23 cellular contexts compared by ENCODE assay signal in the genomic region with DNA sequence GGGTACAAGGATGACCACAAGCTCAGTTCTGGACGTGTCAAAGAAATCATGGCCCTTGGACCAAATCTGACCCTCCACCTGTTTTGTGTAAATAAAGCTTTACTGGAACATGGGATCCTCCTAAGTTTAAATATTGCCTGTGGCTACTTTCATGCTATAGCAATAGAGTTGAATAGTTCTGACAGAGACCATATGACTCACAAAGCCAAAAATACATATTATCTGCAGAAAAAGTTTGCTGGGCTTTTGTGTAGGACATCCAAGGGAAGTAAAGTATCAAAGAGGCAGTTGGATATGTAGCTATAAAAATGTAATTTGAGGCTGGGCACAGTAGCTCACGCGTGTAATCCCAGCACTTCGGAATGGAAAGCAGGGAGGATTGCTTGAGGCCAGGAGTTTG.
"Had no signal": no experiment of that assay in that cellular context is flagged by ENCODE, and none has a peak within 500 bp of the region (broad histone marks: within the 10 kb centered on the region; RNA-seq: fewer than 3 reads in every experiment).

No MANE protein-coding gene starts in this region.

- H3K27ac Mint-ChIP-seq: activated CD8-positive, alpha-beta T cell treated with anti-CD3 and anti-CD28 coated beads for 36 hours; activated naive CD4-positive, alpha-beta T cell treated with anti-CD3 and anti-CD28 coated beads, Interleukin-2, amount 50 U/mL, for 72 hours; activated naive CD8-positive, alpha-beta T cell treated with anti-CD3 and anti-CD28 coated beads, Interleukin-2, amount 50 U/mL, for 24 hours; activated T-cell treated with anti-CD3 and anti-CD28 coated beads, Interleukin-2, amount 50 U/mL, for 24 hours; activated T-helper 1 cell treated with anti-CD3 and anti-CD28 coated beads, Interleukin-12 subunit alpha, Interleukin-12 subunit beta, Interleukin-2, Interleukin-4 antibody, amounts not matched to agents 30 ng/mL and 10 ng/mL and 1 ng/mL, durations not matched to agents 14 hours and 24 hours and 36 hours; brain; T-helper 1 cell treated with Interleukin-12 subunit alpha and Interleukin-12 subunit beta and Interleukin-4 antibody, amounts not matched to agents 30 μg/mL and 1 μg/mL, for 36 hours had no signal

- H3K27me3 Mint-ChIP-seq: activated CD8-positive, alpha-beta T cell treated with anti-CD3 and anti-CD28 coated beads for 36 hours; activated T-cell treated with anti-CD3 and anti-CD28 coated beads, Interleukin-2, amount 50 U/mL, for 24 hours; central memory CD8-positive, alpha-beta T cell had no signal

- H3K9me3 ChIP-seq: SJCRH30 had no signal

- H3K4me3 Mint-ChIP-seq: activated CD8-positive, alpha-beta T cell treated with anti-CD3 and anti-CD28 coated beads for 36 hours; activated naive CD8-positive, alpha-beta T cell treated with anti-CD3 and anti-CD28 coated beads, Interleukin-2, amount 50 U/mL, for 24 hours; activated T-cell treated with anti-CD3 and anti-CD28 coated beads, Interleukin-2, amount 50 U/mL, for 24 hours; activated T-helper 1 cell treated with anti-CD3 and anti-CD28 coated beads, Interleukin-12 subunit alpha, Interleukin-12 subunit beta, Interleukin-2, Interleukin-4 antibody, amounts not matched to agents 30 ng/mL and 10 ng/mL and 1 ng/mL, durations not matched to agents 14 hours and 24 hours and 36 hours; brain; central memory CD8-positive, alpha-beta T cell; T-helper 1 cell treated with Interleukin-12 subunit alpha and Interleukin-12 subunit beta and Interleukin-4 antibody, amounts not matched to agents 30 μg/mL and 1 μg/mL, for 36 hours had no signal

- H3K4me1 Mint-ChIP-seq: central memory CD8-positive, alpha-beta T cell had no signal

- H3K9me3 Mint-ChIP-seq: activated T-cell treated with anti-CD3 and anti-CD28 coated beads, Interleukin-2, amount 50 U/mL, for 24 hours; central memory CD8-positive, alpha-beta T cell had no signal

- H3K36me3 Mint-ChIP-seq: brain had no signal

- H3K27me3 ChIP-seq: MG63, SJCRH30 had no signal

- H3K27ac ChIP-seq: PC-9, SJCRH30 had no signal

- DNase-seq: activated CD4-positive, alpha-beta T cell treated with anti-CD3 and anti-CD28 coated beads for 4 hours; activated CD8-positive, alpha-beta T cell treated with anti-CD3 and anti-CD28 coated beads for 36 hours; activated effector memory CD4-positive, alpha-beta T cell treated with Interleukin-2 at 50 U/mL for 16 hours; activated naive CD4-positive, alpha-beta T cell; activated naive CD8-positive, alpha-beta T cell treated with anti-CD3 and anti-CD28 coated beads, Interleukin-2, amount 50 U/mL, for 24 hours; activated T-cell treated with anti-CD3 and anti-CD28 coated beads, Interleukin-2, amount 50 U/mL, for 24 hours; amygdala; MG63; MV-4-11; NCI-H1105; NCI-H1436 treated with DMSO at 0.1 percent for 48 hours; NCI-H187; NCI-H2081; NCI-H510A treated with DMSO at 0.1 percent for 48 hours; PC-9; SJCRH30 had no signal

- H3K4me3 ChIP-seq: MG63, PC-9, SJCRH30 had no signal

- H2AFZ ChIP-seq: PC-9 had no signal

- ATAC-seq: activated CD4-positive, CD25-positive, alpha-beta regulatory T cell treated with anti-CD3 and anti-CD28 coated beads, Interleukin-2, amount 50 U/mL, for 24 hours; activated CD8-positive, alpha-beta T cell treated with anti-CD3 and anti-CD28 coated beads for 36 hours; activated naive CD4-positive, alpha-beta T cell treated with anti-CD3 and anti-CD28 coated beads, Interleukin-2, amount 50 U/mL, for 72 hours; activated naive CD8-positive, alpha-beta T cell treated with anti-CD3 and anti-CD28 coated beads, Interleukin-2, amount 50 U/mL, for 24 hours; Right ventricle myocardium inferior had no signal

- H3K4me2 ChIP-seq: PC-9 had no signal

- H3K36me3 ChIP-seq: MG63, SJCRH30 had no signal
